In genomic region chr22:41204992-41205900, GRCh38 we compare ENCODE assay signal across 8 cellular contexts. TPM values are rescaled to one million over a fixed set of nuclear protein-coding genes. Genes with fewer than 3 reads are reported as not detected.
A peak's percentile ranks its signal among the peaks of the same experiment; 100 is the strongest.
DNase-seq lines count a peak whose midpoint lies in the region; ATAC-seq, FAIRE-seq and TF ChIP-seq lines count a peak whose summit lies in the region.

Gene L3MBTL2 (plus strand): TSS chr22:41205312. CDS start chr22:41205363, 51 bp downstream.

- no peaks in the 10 kb centered on the region for H3K9me3 Mint-ChIP-seq in activated T-cell treated with anti-CD3 and anti-CD28 coated beads, Interleukin-2, amount 50 U/mL, for 72 hours

- WGBS in esophagus muscularis mucosa = 2% methylated on average over 44 of the region's 47 CpGs

- TF ChIP-seq CTCF in esophagus muscularis mucosa (IDR thresholded peaks at IDR 0.05) = no peak

- TF ChIP-seq POLR2A in esophagus muscularis mucosa (IDR thresholded peaks at IDR 0.05; ENCODE audit: low read depth) = no peak

- H3K4me3 Mint-ChIP-seq in activated T-cell treated with anti-CD3 and anti-CD28 coated beads, Interleukin-2, amount 50 U/mL, for 72 hours = peak within 1 kb of the TSS; percentile 79 to 92

- FAIRE-seq in RCC 7860 (lab: Jason Lieb, UNC) = peak; percentile 89

- peak within 1 kb of the TSS; percentile 64 to 96 (median 77) for H3K4me3 ChIP-seq in esophagus muscularis mucosa
- H3K4me3 ChIP-seq in muscle layer of duodenum (ENCODE audit: low read depth in 1 of 2, low read length in 2 of 2) = peak within 1 kb of the TSS; percentile 93 to 94

- H3K4me1 Mint-ChIP-seq in activated T-cell treated with anti-CD3 and anti-CD28 coated beads, Interleukin-2, amount 50 U/mL, for 72 hours (ENCODE audit: low read depth) = peaks cover 41% of the 10 kb centered on the region

- H3K36me3 Mint-ChIP-seq in activated T-cell treated with anti-CD3 and anti-CD28 coated beads, Interleukin-2, amount 50 U/mL, for 72 hours (ENCODE audit: insufficient read depth in 2 of 2) = peaks cover 2 to 8% of the 10 kb centered on the region in 2 donors

- H3K27me3 Mint-ChIP-seq in activated T-cell treated with anti-CD3 and anti-CD28 coated beads, Interleukin-2, amount 50 U/mL, for 72 hours (ENCODE audit: low read depth) = no peaks in the 10 kb centered on the region

- peaks cover 18% of the 10 kb centered on the region for H3K36me3 ChIP-seq in KOPT-K1 (ENCODE audit: insufficient read depth, low read length)
- peaks cover 4 to 32% (median 14%) of the 10 kb centered on the region in 4 donors for H3K36me3 ChIP-seq in esophagus muscularis mucosa
- peaks cover 3 to 15% of the 10 kb centered on the region in 2 donors for H3K36me3 ChIP-seq in muscle layer of duodenum (ENCODE audit: control insufficient read depth in 1 of 2, insufficient read depth in 2 of 2, low read length in 2 of 2)

- peaks cover 9 to 17% (median 16%) of the 10 kb centered on the region in 4 donors for H3K4me1 ChIP-seq in esophagus muscularis mucosa
- H3K4me1 ChIP-seq in muscle layer of duodenum (ENCODE audit: control insufficient read depth in 1 of 2, insufficient read depth in 2 of 2, low read length in 2 of 2) = peaks cover 0 to 11% of the 10 kb centered on the region in 2 donors

- ATAC-seq in GM21786 (IDR thresholded peaks at IDR 0.05; ENCODE audit: unreplicated experiment) = peak; percentile 97
- peak; percentile 100 for ATAC-seq in activated T-cell treated with anti-CD3 and anti-CD28 coated beads, Interleukin-2, amount 50 U/mL, for 72 hours (replicated peaks in 1 of 2)

- H3K27ac ChIP-seq in KOPT-K1 (ENCODE audit: low read depth, low read length, poor library complexity, severe bottlenecking) = peak within 1 kb of the TSS; percentile 75
- H3K27ac ChIP-seq in esophagus muscularis mucosa (replicated peaks in 1 of 4) = peak within 1 kb of the TSS; percentile 77 to 89 (median 86)
- H3K27ac ChIP-seq in muscle layer of duodenum (ENCODE audit: low read length) = peak within 1 kb of the TSS; percentile 89

- DNase-seq in DMS79 (lab: John Stamatoyannopoulos, UW) (peak; percentile 88), RCC 7860 (ENCODE audit: low spot score) (peak; percentile 88), esophagus muscularis mucosa (ENCODE audit: extremely low spot score) (peak; percentile 99)
- peak; percentile 98 to 99 for DNase-seq in activated T-cell treated with anti-CD3 and anti-CD28 coated beads, Interleukin-2, amount 50 U/mL, for 72 hours
- peak; percentile 98 for DNase-seq in stimulated activated CD8-positive, alpha-beta memory T cell treated with anti-CD3 and anti-CD28 coated beads, Interleukin-7, amount 100 ng/mL, for 4 hours (ENCODE audit: low read depth in 2 of 2)

- intact Hi-C loops in esophagus muscularis mucosa (cut with DNase I) = no loop called here

- H3K9me3 ChIP-seq in KOPT-K1 (ENCODE audit: insufficient read depth, low read length, poor library complexity, severe bottlenecking) = no peaks in the 10 kb centered on the region
- no peaks in the 10 kb centered on the region for H3K9me3 ChIP-seq in esophagus muscularis mucosa
- no peaks in the 10 kb centered on the region for H3K9me3 ChIP-seq in muscle layer of duodenum (ENCODE audit: control insufficient read depth in 1 of 2, low read length in 2 of 2)

- H3K27me3 ChIP-seq in esophagus muscularis mucosa (no peaks in the 10 kb centered on the region), muscle layer of duodenum (ENCODE audit: low read depth, low read length) (no peaks in the 10 kb centered on the region)

- H3K27ac Mint-ChIP-seq in activated T-cell treated with anti-CD3 and anti-CD28 coated beads, Interleukin-2, amount 50 U/mL, for 72 hours = peak within 1 kb of the TSS; percentile 72

- TF ChIP-seq EP300 in esophagus muscularis mucosa (IDR thresholded peaks at IDR 0.05) = no peak

RNA-seq across cellular contexts. Expression of gene L3MBTL2, which starts in this region (rescaled TPM):
- 10 to 100 TPM; 21.9 to 25.6 TPM for total RNA-seq in activated T-cell treated with anti-CD3 and anti-CD28 coated beads, Interleukin-2, amount 50 U/mL, for 72 hours
- total RNA-seq in esophagus muscularis mucosa = 10 to 100 TPM; 17.4 to 29.9 (median 22.4) TPM

Comparison
In these comparisons a context has a peak if more than half of its experiments do, and no peak if none do; other contexts are left out.
1. Peak in every context shown above with its lines: DNase-seq, ATAC-seq, H3K4me3 ChIP-seq and H3K27ac ChIP-seq.